In the genomic region with DNA sequence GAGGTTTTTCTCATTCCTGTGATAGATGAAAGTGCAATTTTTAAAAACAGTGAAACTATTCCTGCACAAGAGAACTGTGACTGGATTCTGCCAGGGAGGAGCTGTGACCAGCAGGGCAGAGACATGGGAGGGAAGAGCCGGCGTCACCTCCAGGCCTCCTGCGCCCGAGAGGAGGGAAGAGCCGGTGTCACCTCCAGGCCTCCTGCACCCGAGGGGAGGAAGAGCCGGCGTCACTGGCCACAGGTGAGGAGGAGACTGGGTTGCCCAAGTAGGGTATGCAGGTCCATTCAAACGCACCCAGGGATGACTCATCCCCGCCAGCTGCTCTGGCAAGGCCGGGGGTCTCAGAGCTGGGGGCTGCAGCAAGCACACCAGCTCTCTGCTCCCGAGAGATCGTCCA, we compare ENCODE assay signal across 25 cellular contexts. TPM values are rescaled to one million over a fixed set of nuclear protein-coding genes. Genes with fewer than 3 reads are reported as not detected.
A peak's percentile ranks its signal among the peaks of the same experiment; 100 is the strongest.
DNase-seq lines count a peak whose midpoint lies in the region; ATAC-seq, FAIRE-seq and TF ChIP-seq lines count a peak whose summit lies in the region.
"Had no signal": no experiment of that assay in that cellular context is flagged by ENCODE, and none has a peak within 500 bp of the region (broad histone marks: within the 10 kb centered on the region; RNA-seq: fewer than 3 reads in every experiment).

No MANE protein-coding gene starts in this region.

- no peak for FAIRE-seq in D721Med (lab: Jason Lieb, UNC)
- FAIRE-seq: RCC 7860 had no signal

- H3K4me3 ChIP-seq in upper lobe of right lung = no peak overlapping the region
- H3K4me3 ChIP-seq in CD8-positive, alpha-beta T cell (ENCODE audit: low read depth, low read length) = no peak overlapping the region
- H3K4me3 ChIP-seq: ascending aorta, cardiac muscle cell, gastroesophageal sphincter, vagina had no signal

- intact Hi-C loops in dendritic cell treated with granulocyte-macrophage colony-stimulating factor and Interleukin-4, amounts not matched to agents 40 ng/mL and 50 ng/mL, for 4 days (cut with micrococcal nuclease) = no loop called here
- intact Hi-C loops in upper lobe of right lung (cut with DNase I) = no loop called here
- intact Hi-C loops in CD8-positive, alpha-beta T cell (cut with DNase I, micrococcal nuclease) = no loop called here

- peak; percentile 19 for DNase-seq in activated effector memory CD4-positive, alpha-beta T cell treated with anti-CD3 and anti-CD28 coated beads, Interleukin-2, amount 50 U/mL, for 16 hours
- DNase-seq in activated effector memory CD4-positive, alpha-beta T cell treated with Interleukin-2 at 50 U/mL for 16 hours = no peak
- peak; percentile 55 for DNase-seq in natural killer cell treated with Interleukin-12 subunit alpha and Interleukin-12 subunit beta and Interleukin-15 and Interleukin-18, amount 100 ng/mL, for 72 hours (ENCODE audit: low spot score)
- peak; percentile 39 for DNase-seq in upper lobe of right lung
- DNase-seq in EL = no peak
- no peak for DNase-seq in D721Med (ENCODE audit: insufficient read length, low spot score)
- DNase-seq in CD8-positive, alpha-beta T cell = no peak
- DNase-seq: GDM1; HFFc6; hypothalamus; left ventricle myocardium superior; NCI-H1417 treated with DMSO at 0.1 percent for 48 hours; NCI-H748 treated with DMSO at 0.1 percent for 48 hours; stimulated activated naive B cell treated with anti-CD40 and anti-IgM and Interleukin-4, amounts not matched to agents 10 μg/mL and 1 μg/mL and 100 μg/mL, for 72 hours; SW 1271; T1000 had no signal

- H3K27ac Mint-ChIP-seq in dendritic cell treated with granulocyte-macrophage colony-stimulating factor and Interleukin-4, amounts not matched to agents 40 ng/mL and 50 ng/mL, for 4 days = peak overlapping the region; percentile 57
- H3K27ac Mint-ChIP-seq in natural killer cell treated with Interleukin-12 subunit alpha and Interleukin-12 subunit beta and Interleukin-15 and Interleukin-18, amount 100 ng/mL, for 72 hours = no peak overlapping the region
- no peak overlapping the region for H3K27ac Mint-ChIP-seq in CD8-positive, alpha-beta T cell
- H3K27ac Mint-ChIP-seq: HFFc6; stimulated activated naive B cell treated with anti-CD40 and anti-IgM and Interleukin-4, amounts not matched to agents 10 μg/mL and 1 μg/mL and 100 μg/mL, for 72 hours had no signal

- no peaks in the 10 kb centered on the region for H3K36me3 Mint-ChIP-seq in dendritic cell treated with granulocyte-macrophage colony-stimulating factor and Interleukin-4, amounts not matched to agents 40 ng/mL and 50 ng/mL, for 4 days (ENCODE audit: low read depth)
- H3K36me3 Mint-ChIP-seq in natural killer cell treated with Interleukin-12 subunit alpha and Interleukin-12 subunit beta and Interleukin-15 and Interleukin-18, amount 100 ng/mL, for 72 hours = no peaks in the 10 kb centered on the region
- no peaks in the 10 kb centered on the region for H3K36me3 Mint-ChIP-seq in CD8-positive, alpha-beta T cell
- H3K36me3 Mint-ChIP-seq: activated naive CD4-positive, alpha-beta T cell treated with anti-CD3 and anti-CD28 coated beads, Interleukin-2, amount 50 U/mL, for 72 hours; stimulated activated naive B cell treated with anti-CD40 and anti-IgM and Interleukin-4, amounts not matched to agents 10 μg/mL and 1 μg/mL and 100 μg/mL, for 72 hours had no signal

- no peaks in the 10 kb centered on the region for H3K36me3 ChIP-seq in upper lobe of right lung
- H3K36me3 ChIP-seq in CD8-positive, alpha-beta T cell (ENCODE audit: insufficient read depth, low read length) = no peaks in the 10 kb centered on the region
- H3K36me3 ChIP-seq: ascending aorta, cardiac muscle cell, gastroesophageal sphincter, vagina had no signal

- peaks cover 30% of the 10 kb centered on the region for H3K27me3 Mint-ChIP-seq in dendritic cell treated with granulocyte-macrophage colony-stimulating factor and Interleukin-4, amounts not matched to agents 40 ng/mL and 50 ng/mL, for 4 days
- peaks cover 0 to 3% of the 10 kb centered on the region in 2 donors for H3K27me3 Mint-ChIP-seq in natural killer cell treated with Interleukin-12 subunit alpha and Interleukin-12 subunit beta and Interleukin-15 and Interleukin-18, amount 100 ng/mL, for 72 hours
- H3K27me3 Mint-ChIP-seq in CD8-positive, alpha-beta T cell (ENCODE audit: low read depth) = peaks cover 7% of the 10 kb centered on the region

- no peaks in the 10 kb centered on the region for H3K4me1 ChIP-seq in upper lobe of right lung
- no peaks in the 10 kb centered on the region for H3K4me1 ChIP-seq in CD8-positive, alpha-beta T cell (ENCODE audit: insufficient read depth, low read length)
- H3K4me1 ChIP-seq: ascending aorta, gastroesophageal sphincter, vagina had no signal

- ATAC-seq in natural killer cell treated with Interleukin-12 subunit alpha and Interleukin-12 subunit beta and Interleukin-15 and Interleukin-18, amount 100 ng/mL, for 72 hours = no peak
- ATAC-seq in upper lobe of right lung = no peak
- no peak for ATAC-seq in CD8-positive, alpha-beta T cell
- ATAC-seq: activated naive CD4-positive, alpha-beta T cell treated with anti-CD3 and anti-CD28 coated beads, Interleukin-2, amount 50 U/mL, for 72 hours; gastroesophageal sphincter; left ventricle myocardium superior; right cardiac atrium; stimulated activated naive B cell treated with anti-CD40 and anti-IgM and Interleukin-4, amounts not matched to agents 10 μg/mL and 1 μg/mL and 100 μg/mL, for 72 hours had no signal

- POLR2A ChIA-PET in CD8-positive, alpha-beta T cell (lab: Charles Lee) = no interaction called here

- H3K27me3 ChIP-seq in upper lobe of right lung = no peaks in the 10 kb centered on the region
- no peaks in the 10 kb centered on the region for H3K27me3 ChIP-seq in CD8-positive, alpha-beta T cell (ENCODE audit: insufficient read depth, low read length)
- H3K27me3 ChIP-seq: ascending aorta, cardiac muscle cell, vagina had no signal

- H3K9me3 ChIP-seq in upper lobe of right lung = no peaks in the 10 kb centered on the region
- H3K9me3 ChIP-seq in CD8-positive, alpha-beta T cell (ENCODE audit: low read length) = no peaks in the 10 kb centered on the region
- H3K9me3 ChIP-seq: ascending aorta, gastroesophageal sphincter, vagina had no signal

- H3K27ac ChIP-seq in upper lobe of right lung = no peak overlapping the region
- H3K27ac ChIP-seq in CD8-positive, alpha-beta T cell (ENCODE audit: low read depth, low read length) = no peak overlapping the region
- H3K27ac ChIP-seq: ascending aorta, cardiac muscle cell, gastroesophageal sphincter, HL-60, vagina had no signal

- peaks cover 12% of the 10 kb centered on the region for H3K9me3 Mint-ChIP-seq in dendritic cell treated with granulocyte-macrophage colony-stimulating factor and Interleukin-4, amounts not matched to agents 40 ng/mL and 50 ng/mL, for 4 days
- H3K9me3 Mint-ChIP-seq in natural killer cell treated with Interleukin-12 subunit alpha and Interleukin-12 subunit beta and Interleukin-15 and Interleukin-18, amount 100 ng/mL, for 72 hours = no peaks in the 10 kb centered on the region
- no peaks in the 10 kb centered on the region for H3K9me3 Mint-ChIP-seq in CD8-positive, alpha-beta T cell
- H3K9me3 Mint-ChIP-seq: activated naive CD4-positive, alpha-beta T cell treated with anti-CD3 and anti-CD28 coated beads, Interleukin-2, amount 50 U/mL, for 72 hours; HFFc6; stimulated activated naive B cell treated with anti-CD40 and anti-IgM and Interleukin-4, amounts not matched to agents 10 μg/mL and 1 μg/mL and 100 μg/mL, for 72 hours had no signal

- no peak overlapping the region for H3K4me3 Mint-ChIP-seq in dendritic cell treated with granulocyte-macrophage colony-stimulating factor and Interleukin-4, amounts not matched to agents 40 ng/mL and 50 ng/mL, for 4 days
- no peak overlapping the region for H3K4me3 Mint-ChIP-seq in natural killer cell treated with Interleukin-12 subunit alpha and Interleukin-12 subunit beta and Interleukin-15 and Interleukin-18, amount 100 ng/mL, for 72 hours
- no peak overlapping the region for H3K4me3 Mint-ChIP-seq in CD8-positive, alpha-beta T cell
- H3K4me3 Mint-ChIP-seq: HFFc6; stimulated activated naive B cell treated with anti-CD40 and anti-IgM and Interleukin-4, amounts not matched to agents 10 μg/mL and 1 μg/mL and 100 μg/mL, for 72 hours had no signal

- no peak for TF ChIP-seq CTCF in upper lobe of right lung (IDR thresholded peaks at IDR 0.05)
- no peak for TF ChIP-seq CTCF in D721Med (IDR thresholded peaks at IDR 0.05; ENCODE audit: insufficient read depth, missing control alignments)
- TF ChIP-seq CTCF in CD8-positive, alpha-beta T cell (IDR thresholded peaks at IDR 0.05) = no peak

- peaks cover 28% of the 10 kb centered on the region for H3K4me1 Mint-ChIP-seq in dendritic cell treated with granulocyte-macrophage colony-stimulating factor and Interleukin-4, amounts not matched to agents 40 ng/mL and 50 ng/mL, for 4 days (ENCODE audit: low read depth)
- H3K4me1 Mint-ChIP-seq in natural killer cell treated with Interleukin-12 subunit alpha and Interleukin-12 subunit beta and Interleukin-15 and Interleukin-18, amount 100 ng/mL, for 72 hours (ENCODE audit: low read depth in 2 of 2) = no peaks in the 10 kb centered on the region
- no peaks in the 10 kb centered on the region for H3K4me1 Mint-ChIP-seq in CD8-positive, alpha-beta T cell (ENCODE audit: low read depth)

- CTCF ChIA-PET in CD8-positive, alpha-beta T cell (lab: Charles Lee) = no interaction called here

RNA-seq across cellular contexts. Expression of a gene that starts 56.7 kb away (rescaled TPM):
- 100 to 1,000 TPM; 179 to 208 TPM for total RNA-seq in natural killer cell treated with Interleukin-12 subunit alpha and Interleukin-12 subunit beta and Interleukin-15 and Interleukin-18, amount 100 ng/mL, for 72 hours
- 79.9 TPM for total RNA-seq in upper lobe of right lung
- total RNA-seq in CD8-positive, alpha-beta T cell = 100 to 1,000 TPM; 153 to 158 TPM

Comparison
In these comparisons a context has a peak if more than half of its experiments do, and no peak if none do; other contexts are left out.
1. DNase-seq: peak in activated effector memory CD4-positive, alpha-beta T cell treated with anti-CD3 and anti-CD28 coated beads, Interleukin-2, amount 50 U/mL, for 16 hours (single experiment), natural killer cell treated with Interleukin-12 subunit alpha and Interleukin-12 subunit beta and Interleukin-15 and Interleukin-18, amount 100 ng/mL, for 72 hours (single experiment) and upper lobe of right lung (single experiment); none in activated effector memory CD4-positive, alpha-beta T cell treated with Interleukin-2 at 50 U/mL for 16 hours (single experiment), EL (single experiment), D721Med (single experiment) and CD8-positive, alpha-beta T cell (0 of 7).